1 cellular context compared by ENCODE assay signal in the genomic region with DNA sequence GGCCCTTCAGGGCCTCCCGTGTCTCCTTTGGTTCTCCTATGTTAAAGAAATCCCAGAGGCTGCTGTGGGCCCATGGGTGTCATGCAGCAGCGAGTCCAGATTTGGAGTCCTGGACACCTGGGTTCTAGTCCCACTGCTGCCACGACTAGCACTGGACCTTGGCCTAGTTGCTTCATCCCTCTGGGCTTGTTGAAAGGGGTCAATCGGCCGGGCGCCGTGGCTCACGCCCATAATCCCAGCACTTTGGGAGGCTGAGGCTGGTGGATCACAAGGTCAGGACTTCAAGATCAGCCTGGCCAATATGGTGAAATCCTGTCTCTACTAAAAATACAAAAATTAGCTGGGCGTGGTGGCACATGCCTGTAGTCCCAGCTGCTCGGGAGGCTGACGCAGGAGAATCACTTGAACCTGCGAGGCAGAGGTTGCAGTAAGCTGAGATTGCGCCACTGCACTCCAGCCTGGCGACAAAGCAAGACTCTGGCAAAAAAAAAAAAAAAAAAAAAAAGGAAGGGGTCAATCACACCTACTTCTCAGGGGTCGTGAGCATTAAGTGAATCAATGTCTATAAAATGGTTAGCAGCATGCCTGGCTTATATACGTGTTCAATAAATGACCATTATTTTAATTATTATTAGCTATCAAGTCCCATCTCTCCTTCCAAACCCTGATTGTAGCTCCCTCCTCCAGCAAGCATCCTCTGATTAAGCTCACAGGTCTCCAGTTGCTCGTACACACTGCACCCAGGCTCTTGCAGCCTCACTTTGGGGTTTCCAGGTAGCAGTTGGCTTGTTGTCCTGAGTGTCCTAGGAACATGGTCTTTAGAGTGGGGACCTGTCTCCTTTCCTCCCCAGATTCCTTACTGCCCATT.
TF ChIP-seq lines count a peak whose summit lies in the region.

No MANE protein-coding gene starts in this region.

TF ChIP-seq in HCT116, 20 proteins besides CTCF, POLR2A, EP300 and RAD21 (continued from another document):
- TF ChIP-seq, protein P1, sequence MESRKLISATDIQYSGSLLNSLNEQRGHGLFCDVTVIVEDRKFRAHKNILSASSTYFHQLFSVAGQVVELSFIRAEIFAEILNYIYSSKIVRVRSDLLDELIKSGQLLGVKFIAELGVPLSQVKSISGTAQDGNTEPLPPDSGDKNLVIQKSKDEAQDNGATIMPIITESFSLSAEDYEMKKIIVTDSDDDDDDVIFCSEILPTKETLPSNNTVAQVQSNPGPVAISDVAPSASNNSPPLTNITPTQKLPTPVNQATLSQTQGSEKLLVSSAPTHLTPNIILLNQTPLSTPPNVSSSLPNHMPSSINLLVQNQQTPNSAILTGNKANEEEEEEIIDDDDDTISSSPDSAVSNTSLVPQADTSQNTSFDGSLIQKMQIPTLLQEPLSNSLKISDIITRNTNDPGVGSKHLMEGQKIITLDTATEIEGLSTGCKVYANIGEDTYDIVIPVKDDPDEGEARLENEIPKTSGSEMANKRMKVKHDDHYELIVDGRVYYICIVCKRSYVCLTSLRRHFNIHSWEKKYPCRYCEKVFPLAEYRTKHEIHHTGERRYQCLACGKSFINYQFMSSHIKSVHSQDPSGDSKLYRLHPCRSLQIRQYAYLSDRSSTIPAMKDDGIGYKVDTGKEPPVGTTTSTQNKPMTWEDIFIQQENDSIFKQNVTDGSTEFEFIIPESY (IDR thresholded peaks at IDR 0.05; ENCODE audit: extremely low read depth, insufficient replicate concordance, low read length) = no peak
- TF ChIP-seq CBX3 (IDR thresholded peaks at IDR 0.05; ENCODE audit: low read depth) = no peak
- TF ChIP-seq, protein P2, sequence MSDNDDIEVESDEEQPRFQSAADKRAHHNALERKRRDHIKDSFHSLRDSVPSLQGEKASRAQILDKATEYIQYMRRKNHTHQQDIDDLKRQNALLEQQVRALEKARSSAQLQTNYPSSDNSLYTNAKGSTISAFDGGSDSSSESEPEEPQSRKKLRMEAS (IDR thresholded peaks at IDR 0.05) = no peak
- no peak for TF ChIP-seq POLR2AphosphoS5 (IDR thresholded peaks at IDR 0.05; ENCODE audit: low read depth, low read length)
- TF ChIP-seq EZH2 (IDR thresholded peaks at IDR 0.05) = no peak
- TF ChIP-seq EZH2phosphoT487 (IDR thresholded peaks at IDR 0.05; ENCODE audit: borderline replicate concordance) = no peak
- no peak for TF ChIP-seq ELF1 (IDR thresholded peaks at IDR 0.05; ENCODE audit: borderline replicate concordance, low read depth)
- TF ChIP-seq EGR1 (IDR thresholded peaks at IDR 0.05; ENCODE audit: low read depth) = no peak
- no peak for TF ChIP-seq ZNF274 (IDR thresholded peaks at IDR 0.05; ENCODE audit: low read depth, low read length)
- no peak for TF ChIP-seq SRF (IDR thresholded peaks at IDR 0.05; ENCODE audit: low read depth)
- TF ChIP-seq TCF7L2 (IDR thresholded peaks at IDR 0.05; ENCODE audit: borderline replicate concordance, extremely low read depth, insufficient read depth, insufficient read length) = no peak
- TF ChIP-seq YY1 (IDR thresholded peaks at IDR 0.05; ENCODE audit: extremely low read depth, insufficient replicate concordance, low read depth, low read length) = no peak
- TF ChIP-seq FOSL1 (IDR thresholded peaks at IDR 0.05; ENCODE audit: low read depth) = no peak
- no peak for TF ChIP-seq SP1 (IDR thresholded peaks at IDR 0.05; ENCODE audit: low read depth)
